In the genomic region with DNA sequence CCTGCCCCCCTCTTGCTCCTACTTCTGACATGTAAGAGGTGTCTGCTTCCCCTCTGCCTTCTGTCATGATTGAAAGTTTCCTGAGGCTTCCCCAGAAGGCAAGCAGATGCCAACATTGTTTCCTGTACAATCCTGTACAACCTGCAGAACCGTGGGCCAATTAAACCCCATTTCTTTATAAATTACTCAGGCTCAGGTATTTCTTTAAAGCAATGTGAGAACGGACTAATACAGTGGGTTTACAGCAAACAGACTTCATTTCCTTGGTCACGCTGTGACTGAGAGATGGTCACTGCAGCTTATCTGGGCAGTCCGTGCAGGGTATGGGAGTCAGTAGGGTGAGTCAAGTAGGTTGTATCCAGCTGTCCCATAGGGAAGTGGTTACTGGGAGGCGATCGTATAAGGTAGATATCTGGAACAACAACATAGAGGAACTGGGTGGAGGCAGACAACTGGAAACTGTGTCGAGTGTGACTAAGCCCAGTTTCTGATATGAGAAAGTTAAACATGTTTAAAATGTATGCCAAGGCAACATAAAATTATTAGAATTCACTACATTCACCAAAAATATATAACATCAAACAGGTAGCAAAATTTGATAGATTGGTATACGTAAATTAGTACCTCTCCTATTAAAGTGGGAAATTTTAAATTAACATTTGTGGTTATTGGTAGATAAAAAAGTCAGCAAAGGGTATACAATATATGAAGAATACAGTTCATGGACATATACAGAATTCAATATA, we compare ENCODE assay signal across 1 cellular context.
TF ChIP-seq lines count a peak whose summit lies in the region.

No MANE protein-coding gene starts in this region.

TF ChIP-seq in IMR-90, 13 proteins besides CTCF, POLR2A, EP300 and RAD21 (continued from another document):
- TF ChIP-seq MXI1 (IDR thresholded peaks at IDR 0.05; ENCODE audit: borderline replicate concordance, low read depth, low read length) (no peak), BHLHE40 (IDR thresholded peaks at IDR 0.05; ENCODE audit: low read depth, low read length) (no peak), MAZ (IDR thresholded peaks at IDR 0.05; ENCODE audit: borderline replicate concordance, low read depth, low read length) (no peak), CEBPB (IDR thresholded peaks at IDR 0.05; ENCODE audit: low read depth, low read length) (no peak), CHD1 (IDR thresholded peaks at IDR 0.05; ENCODE audit: low read depth, low read length) (no peak), RFX5 (IDR thresholded peaks at IDR 0.05; ENCODE audit: low read depth, low read length) (no peak), NFE2L2 (IDR thresholded peaks at IDR 0.05; ENCODE audit: low read depth, low read length) (no peak), SMC3 (IDR thresholded peaks at IDR 0.05; ENCODE audit: low read depth, low read length) (no peak)
- TF ChIP-seq, protein P1, sequence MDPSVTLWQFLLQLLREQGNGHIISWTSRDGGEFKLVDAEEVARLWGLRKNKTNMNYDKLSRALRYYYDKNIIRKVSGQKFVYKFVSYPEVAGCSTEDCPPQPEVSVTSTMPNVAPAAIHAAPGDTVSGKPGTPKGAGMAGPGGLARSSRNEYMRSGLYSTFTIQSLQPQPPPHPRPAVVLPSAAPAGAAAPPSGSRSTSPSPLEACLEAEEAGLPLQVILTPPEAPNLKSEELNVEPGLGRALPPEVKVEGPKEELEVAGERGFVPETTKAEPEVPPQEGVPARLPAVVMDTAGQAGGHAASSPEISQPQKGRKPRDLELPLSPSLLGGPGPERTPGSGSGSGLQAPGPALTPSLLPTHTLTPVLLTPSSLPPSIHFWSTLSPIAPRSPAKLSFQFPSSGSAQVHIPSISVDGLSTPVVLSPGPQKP (IDR thresholded peaks at IDR 0.05; ENCODE audit: borderline replicate concordance, low read depth, low read length) = no peak
